Comparison of ENCODE assay signal across 1 cellular context in genomic region chr17:14069251-14069981, GRCh38.
TF ChIP-seq lines count a peak whose summit lies in the region.

Gene COX10 (plus strand): TSS chr17:14069504. CDS start chr17:14069606, 102 bp downstream.

TF ChIP-seq in WTC11, 78 proteins besides CTCF, POLR2A, EP300 and RAD21 (continued from another document):
- TF ChIP-seq ARID4B (CRISPR knock-in tag; IDR thresholded peaks at IDR 0.05; ENCODE audit: borderline replicate concordance) (peak; percentile 48; the same call in 1 of the 2 replicates), ZNF416 (CRISPR knock-in tag; IDR thresholded peaks at IDR 0.05) (peak; percentile 79; the same call in 1 of the 2 replicates), E2F1 (CRISPR knock-in tag; IDR thresholded peaks at IDR 0.05) (no peak), USF2 (CRISPR knock-in tag; IDR thresholded peaks at IDR 0.05) (peak; percentile 39; the same call in 1 of the 2 replicates), PRDM15 (CRISPR knock-in tag; IDR thresholded peaks at IDR 0.05) (0 out of 2 replicates have a peak, but pooled peaks have one; percentile 22), ESRRA (CRISPR knock-in tag; IDR thresholded peaks at IDR 0.05; ENCODE audit: borderline replicate concordance) (peak; percentile 88; the same call in 1 of the 2 replicates), ZBTB21 (CRISPR knock-in tag; IDR thresholded peaks at IDR 0.05; ENCODE audit: borderline replicate concordance) (0 out of 2 replicates have a peak, but pooled peaks have one; percentile 20), SMAD3 (CRISPR knock-in tag; IDR thresholded peaks at IDR 0.05; ENCODE audit: borderline replicate concordance) (peak; percentile 61; the same call in 1 of the 2 replicates), IRF2 (CRISPR knock-in tag; IDR thresholded peaks at IDR 0.05; ENCODE audit: borderline replicate concordance, low read depth) (no peak), GRHL2 (CRISPR knock-in tag; IDR thresholded peaks at IDR 0.05; ENCODE audit: insufficient replicate concordance, severe bottlenecking) (no peak), ZNF281 (CRISPR knock-in tag; IDR thresholded peaks at IDR 0.05) (0 out of 2 replicates have a peak, but pooled peaks have one; percentile 70)
TF ChIP-seq in WTC11: peak in this region for 24.
